23 cellular contexts compared by ENCODE assay signal in genomic region chr9:135209852-135210251, GRCh38.
DNase-seq lines count a peak whose midpoint lies in the region; ATAC-seq, FAIRE-seq and TF ChIP-seq lines count a peak whose summit lies in the region.
"Had no signal": no experiment of that assay in that cellular context is flagged by ENCODE, and none has a peak within 500 bp of the region (broad histone marks: within the 10 kb centered on the region; RNA-seq: fewer than 3 reads in every experiment).

No MANE protein-coding gene starts in this region.

- H3K9ac ChIP-seq in IMR-90 (ENCODE audit: low read depth, low read length): no peak overlapping the region

- no peak overlapping the region for H2BK5ac ChIP-seq in IMR-90 (ENCODE audit: low read depth, low read length, poor library complexity, severe bottlenecking)

- dilution Hi-C loops in IMR-90 (cut with HindIII; ENCODE audit: low sequenced_read_pairs, unreplicated experiment): no loop called here

- intact Hi-C loops in IMR-90 (cut with micrococcal nuclease) (no loop called here), left lung (cut with DNase I) (no loop called here), aorta (cut with DNase I) (no loop called here)

- no peak overlapping the region for H4K91ac ChIP-seq in IMR-90 (ENCODE audit: insufficient read depth, low read depth, low read length)

- no peak for TF ChIP-seq POLR2A in IMR-90 (IDR thresholded peaks at IDR 0.05; ENCODE audit: low read depth, low read length)

- no peak for FAIRE-seq in bronchial epithelial cell (lab: Jason Lieb, UNC)
- FAIRE-seq: A549, D721Med, G401.6, GM12891, GM19239, HepG2, HTR-8/SVneo had no signal

- H3K27ac ChIP-seq in IMR-90 (ENCODE audit: insufficient read depth, low read length): no peak overlapping the region
- H3K27ac ChIP-seq in left lung: no peak overlapping the region
- H3K27ac ChIP-seq in aorta (ENCODE audit: low read depth in 1 of 2, low read length in 2 of 2): no peak overlapping the region
- H3K27ac ChIP-seq: A549, C4-2B had no signal

- H2BK15ac ChIP-seq in IMR-90 (ENCODE audit: low read depth, low read length): no peak overlapping the region

- no peaks in the 10 kb centered on the region for H4K20me1 ChIP-seq in IMR-90 (ENCODE audit: insufficient read depth, low read length)

- no peak overlapping the region for H3K14ac ChIP-seq in IMR-90 (replicated peaks; ENCODE audit: low read depth, low read length)

- H3K36me3 ChIP-seq in IMR-90 (ENCODE audit: control insufficient read depth, insufficient read depth, low read length) (no peaks in the 10 kb centered on the region), bronchial epithelial cell (ENCODE audit: control insufficient read depth, insufficient read depth, low read length) (no peaks in the 10 kb centered on the region), left lung (no peaks in the 10 kb centered on the region), aorta (ENCODE audit: control insufficient read depth in 1 of 2, insufficient read depth in 2 of 2, low read length in 1 of 2) (no peaks in the 10 kb centered on the region)
- H3K36me3 ChIP-seq: BE2C had no signal

- H3K27me3 ChIP-seq in IMR-90 (ENCODE audit: control insufficient read depth, insufficient read depth, low read length): no peaks in the 10 kb centered on the region
- no peaks in the 10 kb centered on the region for H3K27me3 ChIP-seq in bronchial epithelial cell (ENCODE audit: control insufficient read depth, insufficient read depth, low read length)
- peaks cover 0 to 18% of the 10 kb centered on the region in 2 donors for H3K27me3 ChIP-seq in left lung
- no peaks in the 10 kb centered on the region for H3K27me3 ChIP-seq in aorta (ENCODE audit: control insufficient read depth in 1 of 2, insufficient read depth in 2 of 2, low read length in 1 of 2)
- H3K27me3 ChIP-seq: BE2C had no signal

- DNase-seq in IMR-90 (peak; percentile 1), bronchial epithelial cell (ENCODE audit: low read depth) (peak; percentile 1), left lung (no peak), aorta (peak; percentile 2 to 12)
- DNase-seq in activated CD8-positive, alpha-beta memory T cell treated with anti-CD3 and anti-CD28 coated beads for 24 hours: no peak
- no peak for DNase-seq in activated naive CD4-positive, alpha-beta T cell treated with Interleukin-2 at 50 U/mL for 16 hours
- DNase-seq: BE2C; CD8-positive, alpha-beta T cell; COR-L47; DMS153; DMS79 treated with DMSO at 0.1 percent for 48 hours; EL; HCEC 1CT; HFFc6 had no signal

- no peak overlapping the region for H3K4me2 ChIP-seq in IMR-90 (ENCODE audit: low read depth, low read length)
- H3K4me2 ChIP-seq: A549 had no signal

- H3K9me1 ChIP-seq in IMR-90 (ENCODE audit: insufficient read depth, low read length): no peaks in the 10 kb centered on the region

- no peak overlapping the region for H2AK5ac ChIP-seq in IMR-90 (ENCODE audit: low read depth, low read length)

- H3K4me3 ChIP-seq in IMR-90 (ENCODE audit: insufficient read depth, low read depth, low read length) (no peak overlapping the region), bronchial epithelial cell (ENCODE audit: low read depth, low read length) (no peak overlapping the region), left lung (no peak overlapping the region), aorta (ENCODE audit: low read length in 2 of 2) (no peak overlapping the region)
- H3K4me3 ChIP-seq: A549 had no signal

- H4K8ac ChIP-seq in IMR-90 (ENCODE audit: low read depth in 2 of 2, low read length in 2 of 2): no peak overlapping the region

- H2AK9ac ChIP-seq in IMR-90 (replicated peaks; ENCODE audit: low read depth, low read length, poor library complexity): no peak overlapping the region

- H2BK120ac ChIP-seq in IMR-90 (ENCODE audit: low read depth, low read length): no peak overlapping the region

- H2BK20ac ChIP-seq in IMR-90 (ENCODE audit: low read depth, low read length): no peak overlapping the region

- no peaks in the 10 kb centered on the region for H3K79me1 ChIP-seq in IMR-90 (ENCODE audit: low read depth in 1 of 2, low read length in 2 of 2)

- H3K9me3 ChIP-seq in IMR-90 (ENCODE audit: control insufficient read depth, insufficient read depth, low read length) (peaks cover 40% of the 10 kb centered on the region), left lung (peaks cover 0 to 15% of the 10 kb centered on the region in 2 donors), aorta (ENCODE audit: control insufficient read depth, low read length) (peaks cover 8% of the 10 kb centered on the region)

- H2AFZ ChIP-seq in IMR-90 (replicated peaks; ENCODE audit: low read length, poor library complexity): no peak overlapping the region

- no peaks in the 10 kb centered on the region for H3K4me1 ChIP-seq in IMR-90 (ENCODE audit: control insufficient read depth, insufficient read depth, low read length)
- no peaks in the 10 kb centered on the region for H3K4me1 ChIP-seq in left lung
- H3K4me1 ChIP-seq in aorta (ENCODE audit: control insufficient read depth in 1 of 2, insufficient read depth in 2 of 2, low read length in 2 of 2): no peaks in the 10 kb centered on the region
- H3K4me1 ChIP-seq: A549 had no signal

- no peak overlapping the region for H3K18ac ChIP-seq in IMR-90 (ENCODE audit: low read depth, low read length)

- no peak overlapping the region for H3K23ac ChIP-seq in IMR-90 (ENCODE audit: low read depth, low read length)

- no peak overlapping the region for H3K56ac ChIP-seq in IMR-90 (ENCODE audit: extremely low read depth, insufficient read depth, low read length)

- CTCF ChIA-PET in IMR-90 (lab: Yijun Ruan, JAX): no interaction called here

- 0% methylated on average over 1 of the region's 2 CpGs; no CpG with 5 or more reads in 1 of the 2 experiments for WGBS in IMR-90 (ENCODE audit: extremely low coverage in 2 of 2, insufficient read length in 1 of 2), 2 experiments
- 49 to 58% methylated on average over 2 of the region's 2 CpGs for WGBS in aorta, 2 donors

- ATAC-seq in IMR-90 (ENCODE audit: low read depth) (no peak), left lung (peak; percentile 74), aorta (ENCODE audit: low FRiP score) (no peak), GM18498 (IDR thresholded peaks at IDR 0.05; ENCODE audit: unreplicated experiment) (no peak)
- ATAC-seq: CD8-positive, alpha-beta T cell; HepG2 had no signal

- TF ChIP-seq CTCF in IMR-90 (conservative IDR thresholded peaks at IDR 0.05; ENCODE audit: low read depth, low read length): no peak
- TF ChIP-seq CTCF in bronchial epithelial cell (IDR thresholded peaks at IDR 0.05; ENCODE audit: insufficient read depth, low read length, severe bottlenecking): no peak
- TF ChIP-seq CTCF in left lung (IDR thresholded peaks at IDR 0.05): no peak

- in situ Hi-C loops in IMR-90 (cut with MboI; ENCODE audit: low sequenced_read_pairs): no loop called here

- POLR2A ChIA-PET in IMR-90 (lab: Charles Lee; ENCODE audit: unreplicated experiment): no interaction called here

- no peak for TF ChIP-seq RAD21 in IMR-90 (IDR thresholded peaks at IDR 0.05; ENCODE audit: low read length)

- BruUV-seq in IMR-90 (replicated peaks; lab: Mats Ljungman, UMichigan): no TSS peak

- no peak overlapping the region for H3K4ac ChIP-seq in IMR-90 (ENCODE audit: low read depth, low read length)

- H4K5ac ChIP-seq in IMR-90 (ENCODE audit: low read depth, low read length): no peak overlapping the region

TF ChIP-seq in IMR-90, 13 proteins besides CTCF, POLR2A, EP300 and RAD21:
- TF ChIP-seq CEBPB (IDR thresholded peaks at IDR 0.05; ENCODE audit: low read depth, low read length) (no peak), SMC3 (IDR thresholded peaks at IDR 0.05; ENCODE audit: low read depth, low read length) (no peak), NFE2L2 (IDR thresholded peaks at IDR 0.05; ENCODE audit: low read depth, low read length) (no peak), CHD1 (IDR thresholded peaks at IDR 0.05; ENCODE audit: low read depth, low read length) (no peak), MAZ (IDR thresholded peaks at IDR 0.05; ENCODE audit: borderline replicate concordance, low read depth, low read length) (no peak), USF2 (IDR thresholded peaks at IDR 0.05; ENCODE audit: low read depth, low read length) (no peak), RCOR1 (IDR thresholded peaks at IDR 0.05; ENCODE audit: insufficient replicate concordance, low read length) (no peak), RFX5 (IDR thresholded peaks at IDR 0.05; ENCODE audit: low read depth, low read length) (no peak), MAFK (IDR thresholded peaks at IDR 0.05; ENCODE audit: low read depth, low read length) (no peak), MXI1 (IDR thresholded peaks at IDR 0.05; ENCODE audit: borderline replicate concordance, low read depth, low read length) (no peak)

Comparison
In these comparisons a context has a peak if more than half of its experiments do, and no peak if none do; other contexts are left out.
1. DNase-seq: peak in IMR-90 (single experiment), bronchial epithelial cell (single experiment) and aorta (2 of 2); none in left lung (0 of 2), activated CD8-positive, alpha-beta memory T cell treated with anti-CD3 and anti-CD28 coated beads for 24 hours (single experiment) and activated naive CD4-positive, alpha-beta T cell treated with Interleukin-2 at 50 U/mL for 16 hours (single experiment).